Comparison of ENCODE assay signal across 16 cellular contexts in the genomic region with DNA sequence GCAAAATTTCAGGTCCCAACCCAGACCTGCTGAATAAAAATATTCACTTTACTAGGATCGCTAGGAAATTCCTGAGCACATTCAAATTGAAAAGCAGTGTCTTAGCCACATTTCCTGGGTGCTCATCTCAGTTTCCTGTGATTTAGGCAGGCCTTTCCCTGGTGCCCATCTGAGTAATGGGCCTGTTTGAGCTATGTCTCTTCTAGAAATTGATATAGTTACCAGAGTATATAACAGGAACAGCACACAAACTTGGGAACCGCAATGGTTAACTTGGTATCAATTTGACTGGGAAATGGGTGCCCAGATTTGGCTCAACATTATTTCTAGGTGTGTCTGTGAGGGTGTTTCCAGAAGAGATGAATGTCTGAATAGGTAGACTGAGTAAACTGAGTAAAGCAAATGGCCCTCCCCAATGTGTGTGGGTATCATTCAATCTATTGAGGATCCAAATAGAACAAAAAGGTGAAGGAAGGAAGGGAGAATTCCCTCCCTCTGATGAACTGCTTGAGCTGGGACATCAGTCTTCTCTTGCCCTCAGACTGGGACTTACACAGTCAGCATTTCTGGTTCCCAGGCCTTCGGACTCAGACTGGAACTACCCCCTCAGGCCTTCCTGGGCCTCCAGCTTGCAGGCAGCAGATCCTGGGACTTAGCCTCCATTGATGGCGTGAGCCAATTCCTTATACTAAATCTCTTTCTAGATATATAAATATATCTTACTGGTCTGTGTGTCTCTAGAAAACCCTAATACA.
"Had no signal": no experiment of that assay in that cellular context is flagged by ENCODE, and none has a peak within 500 bp of the region (broad histone marks: within the 10 kb centered on the region; RNA-seq: fewer than 3 reads in every experiment).

No MANE protein-coding gene starts in this region.

- H3K4me3 ChIP-seq: body of pancreas, esophagus squamous epithelium, left ventricle myocardium inferior, spleen, upper lobe of left lung had no signal

- H3K9me3 ChIP-seq: body of pancreas, esophagus squamous epithelium, upper lobe of left lung had no signal

- H3K4me1 ChIP-seq: body of pancreas, esophagus squamous epithelium, left ventricle myocardium inferior, spleen, upper lobe of left lung had no signal

- H3K27ac Mint-ChIP-seq: activated CD4-positive, alpha-beta T cell treated with anti-CD3 and anti-CD28 coated beads, Interleukin-2, amount 10 ng/mL, durations not matched to agents 7 days and 5 days; activated naive CD8-positive, alpha-beta T cell treated with anti-CD3 and anti-CD28 coated beads, Interleukin-2, amount 10 ng/mL, durations not matched to agents 7 days and 5 days; immature natural killer cell; T-helper 1 cell treated with Interleukin-12 subunit alpha and Interleukin-12 subunit beta and Interleukin-4 antibody, amounts not matched to agents 30 μg/mL and 1 μg/mL, for 36 hours had no signal

- H3K27me3 Mint-ChIP-seq: activated CD4-positive, alpha-beta T cell treated with anti-CD3 and anti-CD28 coated beads, Interleukin-2, amount 10 ng/mL, durations not matched to agents 7 days and 5 days; activated naive CD8-positive, alpha-beta T cell treated with anti-CD3 and anti-CD28 coated beads, Interleukin-2, amount 10 ng/mL, durations not matched to agents 7 days and 5 days had no signal

- H3K36me3 ChIP-seq: esophagus squamous epithelium, left ventricle myocardium inferior, spleen, upper lobe of left lung had no signal

- H3K36me3 Mint-ChIP-seq: activated naive CD8-positive, alpha-beta T cell treated with anti-CD3 and anti-CD28 coated beads, Interleukin-2, amount 10 ng/mL, durations not matched to agents 7 days and 5 days; immature natural killer cell had no signal

- H3K27ac ChIP-seq: body of pancreas, esophagus squamous epithelium, left ventricle myocardium inferior, spleen, upper lobe of left lung had no signal

- ATAC-seq: body of pancreas had no signal

- H3K27me3 ChIP-seq: body of pancreas, esophagus squamous epithelium, spleen, upper lobe of left lung had no signal

- H3K4me1 Mint-ChIP-seq: activated CD4-positive, alpha-beta T cell treated with anti-CD3 and anti-CD28 coated beads, Interleukin-2, amount 10 ng/mL, durations not matched to agents 7 days and 5 days; activated naive CD8-positive, alpha-beta T cell treated with anti-CD3 and anti-CD28 coated beads, Interleukin-2, amount 10 ng/mL, durations not matched to agents 7 days and 5 days; immature natural killer cell had no signal

- DNase-seq: activated CD4-positive, alpha-beta T cell treated with anti-CD3 and anti-CD28 coated beads, Interleukin-2, amount 10 ng/mL, durations not matched to agents 7 days and 5 days; activated effector memory CD4-positive, alpha-beta T cell treated with anti-CD3 and anti-CD28 coated beads, Interleukin-2, amount 50 U/mL, for 16 hours; activated naive CD8-positive, alpha-beta T cell treated with anti-CD3 and anti-CD28 coated beads, Interleukin-2, amount 10 ng/mL, durations not matched to agents 7 days and 5 days; body of pancreas; dermis blood vessel endothelial cell; effector memory CD4-positive, alpha-beta T cell; esophagus squamous epithelium; immature natural killer cell; kidney glomerular epithelial cell; left ventricle myocardium inferior; occipital lobe; posterior cingulate gyrus; spleen; stimulated activated naive CD4-positive, alpha-beta T cell treated with Interleukin-2 at 50 U/mL for 16 hours; upper lobe of left lung had no signal

- H3K4me3 Mint-ChIP-seq: activated CD4-positive, alpha-beta T cell treated with anti-CD3 and anti-CD28 coated beads, Interleukin-2, amount 10 ng/mL, durations not matched to agents 7 days and 5 days; activated naive CD8-positive, alpha-beta T cell treated with anti-CD3 and anti-CD28 coated beads, Interleukin-2, amount 10 ng/mL, durations not matched to agents 7 days and 5 days; immature natural killer cell; T-helper 1 cell treated with Interleukin-12 subunit alpha and Interleukin-12 subunit beta and Interleukin-4 antibody, amounts not matched to agents 30 μg/mL and 1 μg/mL, for 36 hours had no signal
